Comparison of ENCODE assay signal across 39 cellular contexts in genomic region chr12:19933924-19934323, GRCh38.
"Had no signal": no experiment of that assay in that cellular context is flagged by ENCODE, and none has a peak within 500 bp of the region (broad histone marks: within the 10 kb centered on the region; RNA-seq: fewer than 3 reads in every experiment).

No MANE protein-coding gene starts in this region.

- H3K27me3 ChIP-seq: adrenal gland, ascending aorta, body of pancreas, brain microvascular endothelial cell, breast epithelium, cardiac muscle cell had no signal

- H3K27me3 Mint-ChIP-seq: activated naive CD4-positive, alpha-beta T cell treated with anti-CD3 and anti-CD28 coated beads, Interleukin-2, amount 10 ng/mL, durations not matched to agents 7 days and 5 days; activated naive CD8-positive, alpha-beta T cell treated with anti-CD3 and anti-CD28 coated beads, Interleukin-2, amount 10 ng/mL, durations not matched to agents 7 days and 5 days; activated naive CD8-positive, alpha-beta T cell treated with anti-CD3 and anti-CD28 coated beads, Interleukin-2, amount 50 U/mL, for 24 hours; brain had no signal

- H3K4me3 ChIP-seq: adrenal gland, ascending aorta, body of pancreas, breast epithelium, cardiac muscle cell had no signal

- H3K4me3 Mint-ChIP-seq: activated naive CD4-positive, alpha-beta T cell treated with anti-CD3 and anti-CD28 coated beads for 36 hours; activated naive CD4-positive, alpha-beta T cell treated with anti-CD3 and anti-CD28 coated beads, Interleukin-2, amount 10 ng/mL, durations not matched to agents 7 days and 5 days; activated naive CD4-positive, alpha-beta T cell treated with anti-CD3 and anti-CD28 coated beads, Interleukin-2, amount 50 U/mL, for 24 hours; activated naive CD8-positive, alpha-beta T cell; activated naive CD8-positive, alpha-beta T cell treated with anti-CD3 and anti-CD28 coated beads for 36 hours; activated naive CD8-positive, alpha-beta T cell treated with anti-CD3 and anti-CD28 coated beads, Interleukin-2, amount 10 ng/mL, durations not matched to agents 7 days and 5 days; activated naive CD8-positive, alpha-beta T cell treated with anti-CD3 and anti-CD28 coated beads, Interleukin-2, amount 50 U/mL, for 24 hours; activated T-cell treated with anti-CD3 and anti-CD28 coated beads, Interleukin-2, amount 50 U/mL, for 24 hours; activated T-cell treated with anti-CD3 and anti-CD28 coated beads, Interleukin-2, amount 50 U/mL, for 4 hours; activated T-cell treated with anti-CD3 and anti-CD28 coated beads, Interleukin-2, amount 50 U/mL, for 72 hours; activated T-helper 1 cell treated with anti-CD3 and anti-CD28 coated beads, Interleukin-12 subunit alpha, Interleukin-12 subunit beta, Interleukin-2, Interleukin-4 antibody, amounts not matched to agents 30 ng/mL and 10 ng/mL and 1 ng/mL, durations not matched to agents 14 hours and 24 hours and 36 hours; activated T-helper 17 cell treated with anti-CD3 and anti-CD28 coated beads, Interleukin-2, amount 50 U/mL, for 72 hours; brain; central memory CD8-positive, alpha-beta T cell had no signal

- H3K9me3 ChIP-seq: adrenal gland, ascending aorta, body of pancreas, breast epithelium had no signal

- H3K36me3 ChIP-seq: adrenal gland, ascending aorta, brain microvascular endothelial cell, breast epithelium, cardiac muscle cell had no signal

- DNase-seq: activated effector memory CD4-positive, alpha-beta T cell treated with anti-CD3 and anti-CD28 coated beads, Interleukin-2, amount 50 U/mL, for 16 hours; activated effector memory CD4-positive, alpha-beta T cell treated with Interleukin-2 at 50 U/mL for 16 hours; activated gamma-delta T cell; activated gamma-delta T cell treated with Interleukin-2 at 50 U/mL for 16 hours; activated naive CD4-positive, alpha-beta T cell; activated naive CD4-positive, alpha-beta T cell treated with anti-CD3 and anti-CD28 coated beads for 36 hours; activated naive CD4-positive, alpha-beta T cell treated with anti-CD3 and anti-CD28 coated beads, Interleukin-2, amount 10 ng/mL, durations not matched to agents 7 days and 5 days; activated naive CD4-positive, alpha-beta T cell treated with anti-CD3 and anti-CD28 coated beads, Interleukin-2, amount 50 U/mL, for 16 hours; activated naive CD4-positive, alpha-beta T cell treated with Interleukin-2 at 50 U/mL for 16 hours; activated naive CD8-positive, alpha-beta T cell treated with anti-CD3 and anti-CD28 coated beads for 36 hours; activated naive CD8-positive, alpha-beta T cell treated with anti-CD3 and anti-CD28 coated beads, Interleukin-2, amount 10 ng/mL, durations not matched to agents 7 days and 5 days; activated naive CD8-positive, alpha-beta T cell treated with anti-CD3 and anti-CD28 coated beads, Interleukin-2, amount 50 U/mL, for 24 hours; activated T-cell treated with anti-CD3 and anti-CD28 coated beads, Interleukin-2, amount 50 U/mL, for 24 hours; activated T-cell treated with anti-CD3 and anti-CD28 coated beads, Interleukin-2, amount 50 U/mL, for 4 hours; activated T-cell treated with anti-CD3 and anti-CD28 coated beads, Interleukin-2, amount 50 U/mL, for 48 hours; activated T-cell treated with anti-CD3 and anti-CD28 coated beads, Interleukin-2, amount 50 U/mL, for 72 hours; adrenal gland; amniotic stem cell; amygdala; anterior cingulate cortex; aorta; body of pancreas; brain microvascular endothelial cell; caudate nucleus; central memory CD4-positive, alpha-beta T cell had no signal

- H3K27ac Mint-ChIP-seq: activated naive CD4-positive, alpha-beta T cell treated with anti-CD3 and anti-CD28 coated beads for 36 hours; activated naive CD4-positive, alpha-beta T cell treated with anti-CD3 and anti-CD28 coated beads, Interleukin-2, amount 10 ng/mL, durations not matched to agents 7 days and 5 days; activated naive CD4-positive, alpha-beta T cell treated with anti-CD3 and anti-CD28 coated beads, Interleukin-2, amount 50 U/mL, for 24 hours; activated naive CD4-positive, alpha-beta T cell treated with anti-CD3 and anti-CD28 coated beads, Interleukin-2, amount 50 U/mL, for 72 hours; activated naive CD8-positive, alpha-beta T cell; activated naive CD8-positive, alpha-beta T cell treated with anti-CD3 and anti-CD28 coated beads for 36 hours; activated naive CD8-positive, alpha-beta T cell treated with anti-CD3 and anti-CD28 coated beads, Interleukin-2, amount 10 ng/mL, durations not matched to agents 7 days and 5 days; activated naive CD8-positive, alpha-beta T cell treated with anti-CD3 and anti-CD28 coated beads, Interleukin-2, amount 50 U/mL, for 24 hours; activated T-cell treated with anti-CD3 and anti-CD28 coated beads, Interleukin-2, amount 50 U/mL, for 24 hours; activated T-cell treated with anti-CD3 and anti-CD28 coated beads, Interleukin-2, amount 50 U/mL, for 72 hours; activated T-helper 1 cell treated with anti-CD3 and anti-CD28 coated beads, Interleukin-12 subunit alpha, Interleukin-12 subunit beta, Interleukin-2, Interleukin-4 antibody, amounts not matched to agents 30 ng/mL and 10 ng/mL and 1 ng/mL, durations not matched to agents 14 hours and 24 hours and 36 hours; activated T-helper 17 cell treated with anti-CD3 and anti-CD28 coated beads, Interleukin-2, amount 50 U/mL, for 72 hours; activated T-helper 2 cell treated with anti-CD3 and anti-CD28 coated beads, Interferon-gamma antibody, Interleukin-2, Interleukin-4, amounts not matched to agents 10 μg/mL and 5 μg/mL and 100 μg/mL, durations not matched to agents 14 hours and 24 hours and 36 hours; brain had no signal

- H3K4me1 Mint-ChIP-seq: activated naive CD4-positive, alpha-beta T cell treated with anti-CD3 and anti-CD28 coated beads, Interleukin-2, amount 10 ng/mL, durations not matched to agents 7 days and 5 days; activated naive CD4-positive, alpha-beta T cell treated with anti-CD3 and anti-CD28 coated beads, Interleukin-2, amount 50 U/mL, for 24 hours; activated naive CD8-positive, alpha-beta T cell treated with anti-CD3 and anti-CD28 coated beads for 36 hours; activated naive CD8-positive, alpha-beta T cell treated with anti-CD3 and anti-CD28 coated beads, Interleukin-2, amount 10 ng/mL, durations not matched to agents 7 days and 5 days; activated naive CD8-positive, alpha-beta T cell treated with anti-CD3 and anti-CD28 coated beads, Interleukin-2, amount 50 U/mL, for 24 hours; activated T-helper 17 cell treated with anti-CD3 and anti-CD28 coated beads, Interleukin-2, amount 50 U/mL, for 72 hours; central memory CD8-positive, alpha-beta T cell had no signal

- FAIRE-seq: astrocyte, bronchial epithelial cell, colon had no signal

- H3K4me1 ChIP-seq: adrenal gland, ascending aorta, body of pancreas, breast epithelium had no signal

- H3K27ac ChIP-seq: adrenal gland, ascending aorta, body of pancreas, brain microvascular endothelial cell, breast epithelium, cardiac muscle cell had no signal

- ATAC-seq: activated naive CD4-positive, alpha-beta T cell treated with anti-CD3 and anti-CD28 coated beads, Interleukin-2, amount 50 U/mL, for 72 hours; activated naive CD8-positive, alpha-beta T cell treated with anti-CD3 and anti-CD28 coated beads, Interleukin-2, amount 50 U/mL, for 24 hours; activated T-cell treated with anti-CD3 and anti-CD28 coated beads, Interleukin-2, amount 50 U/mL, for 4 hours; activated T-cell treated with anti-CD3 and anti-CD28 coated beads, Interleukin-2, amount 50 U/mL, for 72 hours; activated T-helper 17 cell treated with anti-CD3 and anti-CD28 coated beads, Interleukin-2, amount 50 U/mL, for 72 hours; body of pancreas had no signal

- H3K36me3 Mint-ChIP-seq: activated naive CD4-positive, alpha-beta T cell treated with anti-CD3 and anti-CD28 coated beads, Interleukin-2, amount 10 ng/mL, durations not matched to agents 7 days and 5 days; activated naive CD4-positive, alpha-beta T cell treated with anti-CD3 and anti-CD28 coated beads, Interleukin-2, amount 50 U/mL, for 24 hours; activated naive CD4-positive, alpha-beta T cell treated with anti-CD3 and anti-CD28 coated beads, Interleukin-2, amount 50 U/mL, for 72 hours; activated naive CD8-positive, alpha-beta T cell; activated naive CD8-positive, alpha-beta T cell treated with anti-CD3 and anti-CD28 coated beads for 36 hours; activated naive CD8-positive, alpha-beta T cell treated with anti-CD3 and anti-CD28 coated beads, Interleukin-2, amount 10 ng/mL, durations not matched to agents 7 days and 5 days; brain had no signal
